Comparison of ENCODE assay signal across 17 cellular contexts in genomic region chr3:194169595-194169994, GRCh38. TPM values are rescaled to one million over a fixed set of nuclear protein-coding genes. Genes with fewer than 3 reads are reported as not detected.
DNase-seq lines count a peak whose midpoint lies in the region; ATAC-seq and TF ChIP-seq lines count a peak whose summit lies in the region.
"Had no signal": no experiment of that assay in that cellular context is flagged by ENCODE, and none has a peak within 500 bp of the region (broad histone marks: within the 10 kb centered on the region; RNA-seq: fewer than 3 reads in every experiment).

No MANE protein-coding gene starts in this region.

- 68 to 76% methylated on average over 10 of the region's 10 CpGs for WGBS in thyroid gland, 2 donors

- peaks cover 41 to 46% of the 10 kb centered on the region in 2 donors for H3K4me1 ChIP-seq in thyroid gland
- H3K4me1 ChIP-seq: A549 had no signal

- H3K36me3 ChIP-seq in thyroid gland, result no peaks in the 10 kb centered on the region
- H3K36me3 ChIP-seq: HAP-1 had no signal

- no peak for TF ChIP-seq CTCF in nephron progenitor cell (IDR thresholded peaks at IDR 0.05)
- no peak for TF ChIP-seq CTCF in thyroid gland (IDR thresholded peaks at IDR 0.05)

- DNase-seq in NCI-H1092 (lab: John Stamatoyannopoulos, UW), result peak; percentile 40
- peak; percentile 45 for DNase-seq in left kidney (ENCODE audit: low read depth, low spot score)
- no peak for DNase-seq in nephron progenitor cell
- peak in 1 of 2 donors; percentile 40 for DNase-seq in thyroid gland
- no peak for DNase-seq in COR-L47 (lab: John Stamatoyannopoulos, UW)
- DNase-seq: AML-193; Calu3; CD4-positive, alpha-beta T cell; DMS79 treated with DMSO at 0.1 percent for 48 hours; GF-D8; GM23248 had no signal

- H3K4me3 ChIP-seq in thyroid gland (replicated peaks in 1 of 3), result no peak overlapping the region
- H3K4me3 ChIP-seq: A549, GM23248, HAP-1 had no signal

- peaks cover 15% of the 10 kb centered on the region for H3K27me3 Mint-ChIP-seq in nephron progenitor cell (ENCODE audit: low read depth, poor library complexity)

- intact Hi-C loops in thyroid gland (cut with DNase I), result no loop called here

- TF ChIP-seq POLR2A in thyroid gland (IDR thresholded peaks at IDR 0.05), result peak in 1 of 2 donors; percentile 6

- no peaks in the 10 kb centered on the region for H3K9me3 ChIP-seq in thyroid gland
- H3K9me3 ChIP-seq: A549, HAP-1 had no signal

- ATAC-seq in HG03280 (IDR thresholded peaks at IDR 0.05; ENCODE audit: unreplicated experiment) (no peak), GM21786 (IDR thresholded peaks at IDR 0.05; ENCODE audit: unreplicated experiment) (no peak)

- H3K4me1 Mint-ChIP-seq in nephron progenitor cell, result peaks cover 70% of the 10 kb centered on the region

- H3K27me3 ChIP-seq in thyroid gland, result no peaks in the 10 kb centered on the region

- H3K9me3 Mint-ChIP-seq in nephron progenitor cell, result peaks cover 14% of the 10 kb centered on the region
- H3K9me3 Mint-ChIP-seq: CD4-positive, alpha-beta T cell had no signal

- peaks cover 8% of the 10 kb centered on the region for H3K36me3 Mint-ChIP-seq in nephron progenitor cell (ENCODE audit: low read depth)

- H3K27ac ChIP-seq in thyroid gland, result peak overlapping the region; percentile 65 to 77 (median 68)
- H3K27ac ChIP-seq: 22Rv1, A549, C4-2B, GM23248 had no signal

- H3K27ac Mint-ChIP-seq in nephron progenitor cell, result peak overlapping the region; percentile 67
- H3K27ac Mint-ChIP-seq: CD4-positive, alpha-beta T cell had no signal

- H3K4me3 Mint-ChIP-seq in nephron progenitor cell, result peak overlapping the region; percentile 59
- H3K4me3 Mint-ChIP-seq: CD4-positive, alpha-beta T cell had no signal

RNA-seq across cellular contexts. Expression of gene HES1, which starts 33.6 kb away (rescaled TPM):
- 100 to 1,000 TPM; 127 to 193 (median 159) TPM for total RNA-seq in thyroid gland

Comparison
In these comparisons a context has a peak if more than half of its experiments do, and no peak if none do; other contexts are left out.
1. DNase-seq: peak in NCI-H1092 (single experiment) and left kidney (single experiment); none in nephron progenitor cell (single experiment) and COR-L47 (single experiment).